7 cellular contexts compared by ENCODE assay signal in the genomic region with DNA sequence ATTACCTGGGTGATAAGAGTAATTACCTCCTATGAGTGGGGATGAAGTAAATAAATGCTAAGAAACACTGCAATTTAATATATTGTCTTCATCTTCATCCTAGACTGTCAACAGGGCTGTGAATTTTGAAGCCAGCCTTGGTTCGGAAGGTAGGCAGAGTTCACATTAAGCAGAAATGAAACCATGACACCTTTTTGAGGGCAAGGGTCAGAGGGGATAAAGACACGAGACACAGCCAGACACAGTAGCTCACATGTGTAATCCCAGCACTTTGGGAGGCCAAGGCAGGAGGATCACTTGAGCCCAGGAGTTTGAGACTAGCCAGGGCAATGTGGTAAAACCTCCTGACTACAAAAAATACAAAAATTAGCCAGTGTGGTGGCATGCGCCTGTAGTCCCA.
"Had no signal": no experiment of that assay in that cellular context is flagged by ENCODE, and none has a peak within 500 bp of the region (broad histone marks: within the 10 kb centered on the region; RNA-seq: fewer than 3 reads in every experiment).

No MANE protein-coding gene starts in this region.

- FAIRE-seq: G401.6, GM12891, GM12892, GM18507, GM19239 had no signal

- DNase-seq: GDM1, GF-D8 had no signal
